ENCODE assay signal across 8 cellular contexts in the genomic region with DNA sequence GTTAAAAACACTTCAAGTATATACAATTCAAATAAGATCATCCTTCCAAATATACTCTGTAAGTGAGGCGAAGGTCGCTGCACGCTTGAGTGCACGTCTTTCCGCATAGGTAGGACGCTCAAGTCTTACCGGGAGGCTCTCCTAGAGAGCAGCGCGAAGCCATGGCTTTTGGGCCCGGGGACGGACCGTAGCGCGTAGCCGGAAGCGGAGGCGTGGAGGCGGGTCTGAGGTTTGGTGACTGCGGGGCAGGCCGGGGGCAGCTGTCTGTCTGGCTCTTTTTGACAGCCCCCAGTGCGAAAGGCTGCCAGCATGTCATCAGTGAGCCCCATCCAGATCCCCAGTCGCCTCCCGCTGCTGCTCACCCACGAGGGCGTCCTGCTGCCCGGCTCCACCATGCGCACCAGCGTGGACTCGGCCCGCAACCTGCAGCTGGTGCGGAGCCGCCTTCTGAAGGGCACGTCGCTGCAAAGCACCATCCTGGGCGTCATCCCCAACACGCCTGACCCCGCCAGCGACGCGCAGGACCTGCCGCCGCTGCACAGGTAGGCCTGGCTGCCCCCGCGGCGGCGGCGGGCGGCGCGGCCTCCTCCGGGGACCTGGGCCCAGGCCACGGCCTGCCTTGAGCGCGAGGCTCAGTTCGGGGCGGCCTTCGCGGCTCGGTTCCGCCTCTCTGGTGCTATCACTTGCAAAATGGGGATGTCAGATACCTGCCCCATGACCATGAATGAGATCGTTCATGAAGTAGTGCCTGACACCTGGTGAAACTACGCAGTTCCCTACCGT.
DNase-seq lines count a peak whose midpoint lies in the region; ATAC-seq lines count a peak whose summit lies in the region.

A gene with protein sequence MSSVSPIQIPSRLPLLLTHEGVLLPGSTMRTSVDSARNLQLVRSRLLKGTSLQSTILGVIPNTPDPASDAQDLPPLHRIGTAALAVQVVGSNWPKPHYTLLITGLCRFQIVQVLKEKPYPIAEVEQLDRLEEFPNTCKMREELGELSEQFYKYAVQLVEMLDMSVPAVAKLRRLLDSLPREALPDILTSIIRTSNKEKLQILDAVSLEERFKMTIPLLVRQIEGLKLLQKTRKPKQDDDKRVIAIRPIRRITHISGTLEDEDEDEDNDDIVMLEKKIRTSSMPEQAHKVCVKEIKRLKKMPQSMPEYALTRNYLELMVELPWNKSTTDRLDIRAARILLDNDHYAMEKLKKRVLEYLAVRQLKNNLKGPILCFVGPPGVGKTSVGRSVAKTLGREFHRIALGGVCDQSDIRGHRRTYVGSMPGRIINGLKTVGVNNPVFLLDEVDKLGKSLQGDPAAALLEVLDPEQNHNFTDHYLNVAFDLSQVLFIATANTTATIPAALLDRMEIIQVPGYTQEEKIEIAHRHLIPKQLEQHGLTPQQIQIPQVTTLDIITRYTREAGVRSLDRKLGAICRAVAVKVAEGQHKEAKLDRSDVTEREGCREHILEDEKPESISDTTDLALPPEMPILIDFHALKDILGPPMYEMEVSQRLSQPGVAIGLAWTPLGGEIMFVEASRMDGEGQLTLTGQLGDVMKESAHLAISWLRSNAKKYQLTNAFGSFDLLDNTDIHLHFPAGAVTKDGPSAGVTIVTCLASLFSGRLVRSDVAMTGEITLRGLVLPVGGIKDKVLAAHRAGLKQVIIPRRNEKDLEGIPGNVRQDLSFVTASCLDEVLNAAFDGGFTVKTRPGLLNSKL (plus strand): TSS at position 221 of the 783 bp plus-strand sequence. CDS start 89 bp downstream, at position 310.

- peak; percentile 96 for ATAC-seq in GM18909 (IDR thresholded peaks at IDR 0.05; ENCODE audit: poor library complexity, unreplicated experiment)
- ATAC-seq in HG03175 (IDR thresholded peaks at IDR 0.05; ENCODE audit: unreplicated experiment) = peak; percentile 97

- DNase-seq in AG08396 (ENCODE audit: low spot score) (peak; percentile 90), NCI-H345 (lab: John Stamatoyannopoulos, UW) (peak; percentile 81), iris pigment epithelial cell (ENCODE audit: low read depth) (peak; percentile 91)
- DNase-seq in activated CD4-positive, CD25-positive, alpha-beta regulatory T cell treated with anti-CD3 and anti-CD28 coated beads, Interleukin-2, amount 50 U/mL, for 16 hours (ENCODE audit: low read depth, low spot score) = peak; percentile 83
- DNase-seq in central memory CD4-positive, alpha-beta T cell = peak; percentile 91
- DNase-seq in stimulated activated CD4-positive, alpha-beta T cell treated with anti-CD3 and anti-CD28 coated beads, Interleukin-12 subunit alpha, Interleukin-12 subunit beta, amount 100 ng/mL, for 24 hours (ENCODE audit: low read depth in 2 of 2) = peak; percentile 91 to 94

Comparison
In these comparisons a context has a peak if more than half of its experiments do, and no peak if none do; other contexts are left out.
1. Peak in every context shown above with its lines: DNase-seq and ATAC-seq.